In genomic region chr13:97257800-97258799, GRCh38 we compare ENCODE assay signal across 8 cellular contexts.
DNase-seq lines count a peak whose midpoint lies in the region; ATAC-seq, FAIRE-seq and TF ChIP-seq lines count a peak whose summit lies in the region.

No MANE protein-coding gene starts in this region.

- peak; percentile 70 for ATAC-seq in GM21737 (IDR thresholded peaks at IDR 0.05; ENCODE audit: unreplicated experiment)

- in situ Hi-C loops in astrocyte of the cerebellum (cut with HindIII; ENCODE audit: low sequenced_read_pairs), result no loop called here

- FAIRE-seq in HTR-8/SVneo (lab: Jason Lieb, UNC), result no peak

- H3K4me3 ChIP-seq in astrocyte of the cerebellum (ENCODE audit: low read depth, low read length), result no peak overlapping the region

- DNase-seq in DMS 273 (lab: John Stamatoyannopoulos, UW; ENCODE audit: unreplicated experiment) (peak; percentile 45), DMS 273 treated with DMSO at 0.1 percent for 48 hours (lab: John Stamatoyannopoulos, UW) (no peak), HTR-8/SVneo (ENCODE audit: insufficient read length, low spot score) (peak; percentile 46), astrocyte of the cerebellum (ENCODE audit: low read depth) (peak; percentile 71), iPS-NIHi11 (ENCODE audit: low spot score) (peak; percentile 54), stromal cell of bone marrow (ENCODE audit: low read depth) (peak; percentile 56)
- DNase-seq in stimulated activated CD4-positive, alpha-beta T cell treated with anti-CD3 and anti-CD28 coated beads, Interleukin-12 subunit alpha, Interleukin-12 subunit beta, amount 100 ng/mL, for 4 hours, result no peak

- TF ChIP-seq CTCF in astrocyte of the cerebellum (IDR thresholded peaks at IDR 0.05; ENCODE audit: low read depth, low read length, missing control alignments), result peak; percentile 30

Comparison
In these comparisons a context has a peak if more than half of its experiments do, and no peak if none do; other contexts are left out.
1. DNase-seq: peak in DMS 273 (single experiment), HTR-8/SVneo (single experiment), astrocyte of the cerebellum (single experiment), iPS-NIHi11 (single experiment) and stromal cell of bone marrow (single experiment); none in DMS 273 treated with DMSO at 0.1 percent for 48 hours (single experiment) and stimulated activated CD4-positive, alpha-beta T cell treated with anti-CD3 and anti-CD28 coated beads, Interleukin-12 subunit alpha, Interleukin-12 subunit beta, amount 100 ng/mL, for 4 hours (single experiment).